In the genomic region with DNA sequence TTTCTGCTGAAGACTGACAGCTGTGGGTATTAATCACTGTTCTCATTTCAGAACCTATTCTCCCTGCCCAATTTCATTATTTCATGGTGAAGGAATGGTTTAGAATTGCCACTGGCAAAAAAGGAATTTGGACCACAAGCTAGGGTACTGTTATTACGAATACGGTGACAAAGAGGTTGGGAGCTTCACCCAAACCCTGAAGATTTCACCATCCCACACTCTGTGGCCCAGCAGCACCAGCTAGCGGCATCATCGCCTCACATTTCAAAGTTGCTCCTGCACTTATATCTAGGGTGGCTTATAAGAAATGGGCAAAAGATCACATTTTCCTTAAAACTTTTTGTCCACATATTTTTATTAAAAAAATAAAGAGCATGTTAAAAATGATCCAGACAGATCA, we compare ENCODE assay signal across 30 cellular contexts.
DNase-seq lines count a peak whose midpoint lies in the region; ATAC-seq and TF ChIP-seq lines count a peak whose summit lies in the region.
"Had no signal": no experiment of that assay in that cellular context is flagged by ENCODE, and none has a peak within 500 bp of the region (broad histone marks: within the 10 kb centered on the region; RNA-seq: fewer than 3 reads in every experiment).

No MANE protein-coding gene starts in this region.

- POLR2A ChIA-PET in PC-3 (lab: Charles Lee; ENCODE audit: unreplicated experiment): no interaction called here

- TF ChIP-seq CTCF in AG09319 (IDR thresholded peaks at IDR 0.05; ENCODE audit: low read depth, low read length) (peak; percentile 12), PC-3 (conservative IDR thresholded peaks at IDR 0.05; ENCODE audit: low read depth, low read length) (peak; percentile 57; the same call in 1 of the 2 replicates)

- DNase-seq in AG09319 (ENCODE audit: extremely low read depth, low read depth): no peak
- DNase-seq in HT1080 (ENCODE audit: low read depth): peak; percentile 39
- DNase-seq in PC-3: peak; percentile 48
- DNase-seq in fibroblast of peridontal ligament (ENCODE audit: extremely low read depth): peak; percentile 2
- DNase-seq in LoVo (ENCODE audit: low spot score): no peak
- no peak for DNase-seq in CD1c-positive myeloid dendritic cell (ENCODE audit: extremely low spot score)
- DNase-seq: activated CD4-positive, alpha-beta T cell treated with anti-CD3 and anti-CD28 coated beads for 36 hours; activated CD8-positive, alpha-beta T cell treated with anti-CD3 and anti-CD28 coated beads for 36 hours; activated naive CD4-positive, alpha-beta T cell treated with anti-CD3 and anti-CD28 coated beads for 36 hours; adrenal gland; BE2C; central memory CD4-positive, alpha-beta T cell; DMS53; foreskin melanocyte; heart right ventricle; naive B cell; NCI-H1417; NCI-H2029; NCI-H526 treated with DMSO at 0.1 percent for 48 hours; NK-92 treated with Interleukin-12 subunit alpha and Interleukin-12 subunit beta, amount 100 ng/mL, for 24 hours; spleen; stimulated activated CD8-positive, alpha-beta memory T cell treated with anti-CD3 and anti-CD28 coated beads, Interleukin-4, amount 100 ng/mL, for 48 hours; stimulated activated naive CD8-positive, alpha-beta T cell treated with anti-CD3 and anti-CD28 coated beads, Interleukin-15, amount 100 ng/mL, for 72 hours had no signal

- no peaks in the 10 kb centered on the region for H3K36me3 ChIP-seq in PC-3 (ENCODE audit: low read depth, low read length)
- H3K36me3 ChIP-seq: adrenal gland, BE2C, heart right ventricle, right atrium auricular region, spleen had no signal

- no peak overlapping the region for H3K4me3 Mint-ChIP-seq in stimulated activated memory B cell treated with anti-CD40 and anti-IgM and Interleukin-4, amounts not matched to agents 10 μg/mL and 1 μg/mL and 100 μg/mL, for 72 hours
- H3K4me3 Mint-ChIP-seq: activated CD4-positive, alpha-beta T cell treated with anti-CD3 and anti-CD28 coated beads for 36 hours; activated CD8-positive, alpha-beta T cell treated with anti-CD3 and anti-CD28 coated beads for 36 hours; activated naive CD4-positive, alpha-beta T cell treated with anti-CD3 and anti-CD28 coated beads for 36 hours; activated T-helper 1 cell treated with anti-CD3 and anti-CD28 coated beads, Interleukin-12 subunit alpha, Interleukin-12 subunit beta, Interleukin-2, Interleukin-4 antibody, amounts not matched to agents 30 ng/mL and 10 ng/mL and 1 ng/mL, durations not matched to agents 14 hours and 24 hours and 36 hours; dendritic cell treated with granulocyte-macrophage colony-stimulating factor and Interleukin-4, amounts not matched to agents 40 ng/mL and 50 ng/mL, for 4 days; naive B cell; stimulated activated naive CD8-positive, alpha-beta T cell treated with anti-CD3 and anti-CD28 coated beads, Interleukin-15, amount 100 ng/mL, for 72 hours had no signal

- intact Hi-C loops in PC-3 (cut with micrococcal nuclease): loop anchor here (5.0 kb wide), 1 partner anchor 358 kb away; no protein-coding TSS in a partner anchor

- H4K20me1 ChIP-seq in PC-3 (ENCODE audit: low read length): no peaks in the 10 kb centered on the region

- H3K9me3 Mint-ChIP-seq in stimulated activated memory B cell treated with anti-CD40 and anti-IgM and Interleukin-4, amounts not matched to agents 10 μg/mL and 1 μg/mL and 100 μg/mL, for 72 hours: no peaks in the 10 kb centered on the region
- H3K9me3 Mint-ChIP-seq: activated CD8-positive, alpha-beta T cell treated with anti-CD3 and anti-CD28 coated beads for 36 hours; activated naive CD4-positive, alpha-beta T cell treated with anti-CD3 and anti-CD28 coated beads for 36 hours; activated T-helper 1 cell treated with anti-CD3 and anti-CD28 coated beads, Interleukin-12 subunit alpha, Interleukin-12 subunit beta, Interleukin-2, Interleukin-4 antibody, amounts not matched to agents 30 ng/mL and 10 ng/mL and 1 ng/mL, durations not matched to agents 14 hours and 24 hours and 36 hours; dendritic cell treated with granulocyte-macrophage colony-stimulating factor and Interleukin-4, amounts not matched to agents 40 ng/mL and 50 ng/mL, for 4 days; naive B cell; stimulated activated naive CD8-positive, alpha-beta T cell treated with anti-CD3 and anti-CD28 coated beads, Interleukin-15, amount 100 ng/mL, for 72 hours had no signal

- H3K4me2 ChIP-seq in PC-3 (ENCODE audit: low read length): no peak overlapping the region

- CTCF ChIA-PET in PC-3 (lab: Charles Lee): no interaction called here

- no peak overlapping the region for H3K27ac ChIP-seq in PC-3 (ENCODE audit: low read length)
- H3K27ac ChIP-seq: adrenal gland, heart right ventricle, right atrium auricular region, spleen, VCaP had no signal

- H3K4me1 Mint-ChIP-seq in stimulated activated memory B cell treated with anti-CD40 and anti-IgM and Interleukin-4, amounts not matched to agents 10 μg/mL and 1 μg/mL and 100 μg/mL, for 72 hours: no peaks in the 10 kb centered on the region
- H3K4me1 Mint-ChIP-seq: activated CD4-positive, alpha-beta T cell treated with anti-CD3 and anti-CD28 coated beads for 36 hours; naive B cell; stimulated activated naive CD8-positive, alpha-beta T cell treated with anti-CD3 and anti-CD28 coated beads, Interleukin-15, amount 100 ng/mL, for 72 hours had no signal

- H3K27me3 ChIP-seq in PC-3 (ENCODE audit: low read length): peaks cover 86% of the 10 kb centered on the region
- H3K27me3 ChIP-seq: adrenal gland, BE2C, right atrium auricular region, spleen had no signal

- no TSS peak for BruUV-seq in PC-3 (replicated peaks; lab: Mats Ljungman, UMichigan)

- H3K9ac ChIP-seq in PC-3 (ENCODE audit: low read length): no peak overlapping the region

- no peaks in the 10 kb centered on the region for H3F3A ChIP-seq in PC-3 (ENCODE audit: low read length, unreplicated experiment)

- H3K4me3 ChIP-seq in PC-3 (ENCODE audit: low read length): no peak overlapping the region
- H3K4me3 ChIP-seq: adrenal gland, heart right ventricle, right atrium auricular region, spleen had no signal

- no peaks in the 10 kb centered on the region for H3K27me3 Mint-ChIP-seq in stimulated activated memory B cell treated with anti-CD40 and anti-IgM and Interleukin-4, amounts not matched to agents 10 μg/mL and 1 μg/mL and 100 μg/mL, for 72 hours
- H3K27me3 Mint-ChIP-seq: activated CD4-positive, alpha-beta T cell treated with anti-CD3 and anti-CD28 coated beads for 36 hours; activated CD8-positive, alpha-beta T cell treated with anti-CD3 and anti-CD28 coated beads for 36 hours; dendritic cell treated with granulocyte-macrophage colony-stimulating factor and Interleukin-4, amounts not matched to agents 40 ng/mL and 50 ng/mL, for 4 days; stimulated activated naive CD8-positive, alpha-beta T cell treated with anti-CD3 and anti-CD28 coated beads, Interleukin-15, amount 100 ng/mL, for 72 hours had no signal

- no peaks in the 10 kb centered on the region for H3K79me2 ChIP-seq in PC-3 (ENCODE audit: low read length)

- ATAC-seq in PC-3 (peak; percentile 42; the same call in 1 of the 2 replicates), GM21529 (IDR thresholded peaks at IDR 0.05; ENCODE audit: unreplicated experiment) (no peak)
- ATAC-seq in stimulated activated memory B cell treated with anti-CD40 and anti-IgM and Interleukin-4, amounts not matched to agents 10 μg/mL and 1 μg/mL and 100 μg/mL, for 72 hours: no peak
- ATAC-seq: activated CD4-positive, alpha-beta T cell treated with anti-CD3 and anti-CD28 coated beads for 36 hours; activated CD8-positive, alpha-beta T cell treated with anti-CD3 and anti-CD28 coated beads for 36 hours; heart right ventricle; Right ventricle myocardium inferior; stimulated activated naive CD8-positive, alpha-beta T cell treated with anti-CD3 and anti-CD28 coated beads, Interleukin-15, amount 100 ng/mL, for 72 hours had no signal

- H2AFZ ChIP-seq in PC-3 (ENCODE audit: low read length): no peak overlapping the region

- no peaks in the 10 kb centered on the region for H3K9me3 ChIP-seq in PC-3 (ENCODE audit: low read length)
- H3K9me3 ChIP-seq: adrenal gland, BE2C, heart right ventricle, right atrium auricular region, spleen had no signal

- no peaks in the 10 kb centered on the region for H3K9me2 ChIP-seq in PC-3 (replicated peaks; ENCODE audit: low read length)

- no peaks in the 10 kb centered on the region for H3K36me3 Mint-ChIP-seq in stimulated activated memory B cell treated with anti-CD40 and anti-IgM and Interleukin-4, amounts not matched to agents 10 μg/mL and 1 μg/mL and 100 μg/mL, for 72 hours
- H3K36me3 Mint-ChIP-seq: naive B cell had no signal

- no peak overlapping the region for H3K27ac Mint-ChIP-seq in stimulated activated memory B cell treated with anti-CD40 and anti-IgM and Interleukin-4, amounts not matched to agents 10 μg/mL and 1 μg/mL and 100 μg/mL, for 72 hours
- H3K27ac Mint-ChIP-seq: activated CD4-positive, alpha-beta T cell treated with anti-CD3 and anti-CD28 coated beads for 36 hours; activated CD8-positive, alpha-beta T cell treated with anti-CD3 and anti-CD28 coated beads for 36 hours; activated naive CD4-positive, alpha-beta T cell treated with anti-CD3 and anti-CD28 coated beads for 36 hours; activated T-helper 1 cell treated with anti-CD3 and anti-CD28 coated beads, Interleukin-12 subunit alpha, Interleukin-12 subunit beta, Interleukin-2, Interleukin-4 antibody, amounts not matched to agents 30 ng/mL and 10 ng/mL and 1 ng/mL, durations not matched to agents 14 hours and 24 hours and 36 hours; dendritic cell treated with granulocyte-macrophage colony-stimulating factor and Interleukin-4, amounts not matched to agents 40 ng/mL and 50 ng/mL, for 4 days; naive B cell had no signal

- no peaks in the 10 kb centered on the region for H3K4me1 ChIP-seq in PC-3 (ENCODE audit: insufficient read depth, low read length)
- H3K4me1 ChIP-seq: adrenal gland, BE2C, heart right ventricle, right atrium auricular region, spleen had no signal

Comparison
In these comparisons a context has a peak if more than half of its experiments do, and no peak if none do; other contexts are left out.
1. DNase-seq: peak in HT1080 (single experiment), PC-3 (single experiment) and fibroblast of peridontal ligament (single experiment); none in AG09319 (single experiment), LoVo (single experiment) and CD1c-positive myeloid dendritic cell (single experiment).